ENCODE assay signal across 9 cellular contexts in the genomic region with DNA sequence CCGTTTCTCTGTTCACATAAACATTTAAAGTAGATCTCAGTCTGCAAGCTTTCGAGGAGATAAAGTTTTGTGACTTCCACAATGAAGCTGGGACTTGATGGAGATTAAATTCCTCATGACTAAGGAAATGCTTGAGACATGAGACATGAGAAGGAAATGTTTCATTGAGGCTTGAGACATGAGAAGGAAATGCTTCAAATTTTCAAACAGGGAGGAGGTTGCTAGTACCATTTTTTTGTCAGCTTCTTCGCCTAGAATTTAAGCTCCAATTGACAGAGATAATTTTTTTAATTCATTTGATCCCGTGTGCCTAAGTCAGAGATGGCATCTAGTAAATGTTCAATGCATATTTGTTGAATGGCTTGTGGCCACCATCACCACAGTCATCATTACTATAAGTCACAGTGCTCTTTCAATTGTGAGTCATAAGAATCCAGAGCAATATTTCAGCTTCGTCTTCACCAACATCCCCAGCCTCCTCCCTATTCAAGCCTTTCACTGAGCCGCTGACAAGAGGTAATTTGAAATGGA. TPM values are rescaled to one million over a fixed set of nuclear protein-coding genes. Genes with fewer than 3 reads are reported as not detected.
DNase-seq lines count a peak whose midpoint lies in the region; ATAC-seq and TF ChIP-seq lines count a peak whose summit lies in the region.
"Had no signal": no experiment of that assay in that cellular context is flagged by ENCODE, and none has a peak within 500 bp of the region (broad histone marks: within the 10 kb centered on the region; RNA-seq: fewer than 3 reads in every experiment).

No MANE protein-coding gene starts in this region.

- H3K36me3 ChIP-seq in skeletal muscle satellite cell (ENCODE audit: insufficient read depth, low read length) (no peaks in the 10 kb centered on the region), esophagus squamous epithelium (no peaks in the 10 kb centered on the region)
- H3K36me3 ChIP-seq: BLaER1 treated with 17β-estradiol and CSF1 and Interleukin-3, amounts not matched to agents 10 nM and 100 nM had no signal

- no peaks in the 10 kb centered on the region for H3K36me3 Mint-ChIP-seq in activated T-cell treated with anti-CD3 and anti-CD28 coated beads, Interleukin-2, amount 50 U/mL, for 4 hours (ENCODE audit: insufficient read depth)
- no peaks in the 10 kb centered on the region for H3K36me3 Mint-ChIP-seq in activated T-cell treated with anti-CD3 and anti-CD28 coated beads, Interleukin-2, amount 50 U/mL, for 24 hours (ENCODE audit: low read depth)
- H3K36me3 Mint-ChIP-seq in T-helper 17 cell (ENCODE audit: low read depth) (peaks cover 4% of the 10 kb centered on the region), natural killer cell (no peaks in the 10 kb centered on the region)

- peak overlapping the region; percentile 94 for H3K4me2 ChIP-seq in skeletal muscle satellite cell (ENCODE audit: low read length)

- H3K4me3 ChIP-seq in skeletal muscle satellite cell (ENCODE audit: low read length) (peak overlapping the region; percentile 68), esophagus squamous epithelium (no peak overlapping the region)

- no peaks in the 10 kb centered on the region for H3K9me3 Mint-ChIP-seq in activated T-cell treated with anti-CD3 and anti-CD28 coated beads, Interleukin-2, amount 50 U/mL, for 4 hours
- H3K9me3 Mint-ChIP-seq in activated T-cell treated with anti-CD3 and anti-CD28 coated beads, Interleukin-2, amount 50 U/mL, for 24 hours: no peaks in the 10 kb centered on the region
- H3K9me3 Mint-ChIP-seq in natural killer cell: no peaks in the 10 kb centered on the region

- H3K27me3 Mint-ChIP-seq in activated T-cell treated with anti-CD3 and anti-CD28 coated beads, Interleukin-2, amount 50 U/mL, for 4 hours (ENCODE audit: low read depth): peaks cover 50% of the 10 kb centered on the region
- H3K27me3 Mint-ChIP-seq in activated T-cell treated with anti-CD3 and anti-CD28 coated beads, Interleukin-2, amount 50 U/mL, for 24 hours: peaks cover 51% of the 10 kb centered on the region
- H3K27me3 Mint-ChIP-seq in T-helper 17 cell: peaks cover 56% of the 10 kb centered on the region
- peaks cover 45 to 64% of the 10 kb centered on the region in 2 donors for H3K27me3 Mint-ChIP-seq in natural killer cell (ENCODE audit: low read depth in 2 of 2)

- no peak for DNase-seq in activated T-cell treated with anti-CD3 and anti-CD28 coated beads, Interleukin-2, amount 50 U/mL, for 4 hours
- no peak for DNase-seq in activated T-cell treated with anti-CD3 and anti-CD28 coated beads, Interleukin-2, amount 50 U/mL, for 24 hours
- DNase-seq in T-helper 17 cell: no peak
- DNase-seq in fibroblast of the conjunctiva (ENCODE audit: low read depth): peak; percentile 38
- DNase-seq in natural killer cell: no peak
- no peak for DNase-seq in amygdala (lab: John Stamatoyannopoulos, UW)
- DNase-seq in esophagus squamous epithelium (lab: John Stamatoyannopoulos, UW): no peak

- intact Hi-C loops in natural killer cell (cut with micrococcal nuclease): no loop called here
- intact Hi-C loops in esophagus squamous epithelium (cut with DNase I): no loop called here

- TF ChIP-seq CTCF in natural killer cell (IDR thresholded peaks at IDR 0.05) (no peak), esophagus squamous epithelium (IDR thresholded peaks at IDR 0.05) (no peak)

- WGBS in esophagus squamous epithelium, 2 donors: 16 to 21% methylated on average over 6 of the region's 6 CpGs

- H3K27ac Mint-ChIP-seq in activated T-cell treated with anti-CD3 and anti-CD28 coated beads, Interleukin-2, amount 50 U/mL, for 24 hours: no peak overlapping the region
- no peak overlapping the region for H3K27ac Mint-ChIP-seq in T-helper 17 cell
- H3K27ac Mint-ChIP-seq in natural killer cell: no peak overlapping the region

- no peak overlapping the region for H3K4me3 Mint-ChIP-seq in activated T-cell treated with anti-CD3 and anti-CD28 coated beads, Interleukin-2, amount 50 U/mL, for 4 hours
- H3K4me3 Mint-ChIP-seq in activated T-cell treated with anti-CD3 and anti-CD28 coated beads, Interleukin-2, amount 50 U/mL, for 24 hours: no peak overlapping the region
- H3K4me3 Mint-ChIP-seq in T-helper 17 cell (peak overlapping the region; percentile 84), natural killer cell (no peak overlapping the region)

- no peak overlapping the region for H3K27ac ChIP-seq in esophagus squamous epithelium
- H3K27ac ChIP-seq: BLaER1 treated with 17β-estradiol and CSF1 and Interleukin-3, amounts not matched to agents 10 nM and 100 nM had no signal

- peaks cover 49% of the 10 kb centered on the region for H3K4me1 ChIP-seq in skeletal muscle satellite cell (ENCODE audit: control insufficient read depth, insufficient read depth, low read length)
- H3K4me1 ChIP-seq in esophagus squamous epithelium: peaks cover 9 to 17% (median 11%) of the 10 kb centered on the region in 3 donors

- H3K4me1 Mint-ChIP-seq in activated T-cell treated with anti-CD3 and anti-CD28 coated beads, Interleukin-2, amount 50 U/mL, for 4 hours (ENCODE audit: low read depth): peaks cover 16% of the 10 kb centered on the region
- peaks cover 24% of the 10 kb centered on the region for H3K4me1 Mint-ChIP-seq in activated T-cell treated with anti-CD3 and anti-CD28 coated beads, Interleukin-2, amount 50 U/mL, for 24 hours (ENCODE audit: low read depth)
- H3K4me1 Mint-ChIP-seq in T-helper 17 cell (peaks cover 11% of the 10 kb centered on the region), natural killer cell (peaks cover 8 to 21% of the 10 kb centered on the region in 2 donors)

- H3K27me3 ChIP-seq in skeletal muscle satellite cell (ENCODE audit: control insufficient read depth, insufficient read depth, low read length): no peaks in the 10 kb centered on the region
- H3K27me3 ChIP-seq in esophagus squamous epithelium: peaks cover 10 to 78% (median 21%) of the 10 kb centered on the region in 4 donors

- TF ChIP-seq POLR2A in esophagus squamous epithelium (IDR thresholded peaks at IDR 0.05): no peak

- peak; percentile 51 to 59 for ATAC-seq in activated T-cell treated with anti-CD3 and anti-CD28 coated beads, Interleukin-2, amount 50 U/mL, for 4 hours
- ATAC-seq in T-helper 17 cell (no peak), natural killer cell (no peak)

- H3K9ac ChIP-seq in skeletal muscle satellite cell (ENCODE audit: low read depth, low read length): peak overlapping the region; percentile 77
- H3K9ac ChIP-seq: BLaER1 treated with 17β-estradiol and CSF1 and Interleukin-3, amounts not matched to agents 10 nM and 100 nM had no signal

- peaks cover 2% of the 10 kb centered on the region for H3K9me3 ChIP-seq in T-helper 17 cell (ENCODE audit: control insufficient read depth, low read length, poor library complexity, severe bottlenecking)
- H3K9me3 ChIP-seq in skeletal muscle satellite cell (replicated peaks; ENCODE audit: low read length): no peaks in the 10 kb centered on the region
- H3K9me3 ChIP-seq in esophagus squamous epithelium: no peaks in the 10 kb centered on the region

RNA-seq across cellular contexts. Expression of gene MARCHF4, which starts 0.5 kb away (rescaled TPM):
- not detected for total RNA-seq in activated T-cell treated with anti-CD3 and anti-CD28 coated beads, Interleukin-2, amount 50 U/mL, for 4 hours
- total RNA-seq in T-helper 17 cell: not detected
- 1.3 and 2.0 TPM in 2 replicates for total RNA-seq in skeletal muscle satellite cell (2012; rRNA removed)
- total RNA-seq in natural killer cell: not detected
- total RNA-seq in esophagus squamous epithelium: not detected

RNA-seq across cellular contexts. Expression of gene SMARCAL1, which starts 39.5 kb away (rescaled TPM):
- total RNA-seq in activated T-cell treated with anti-CD3 and anti-CD28 coated beads, Interleukin-2, amount 50 U/mL, for 4 hours: 10 to 100 TPM; 18.2 to 21.9 (median 19.9) TPM
- total RNA-seq in T-helper 17 cell: 10 to 100 TPM; 14.0 to 15.0 TPM
- total RNA-seq in skeletal muscle satellite cell (2012; rRNA removed): 8.6 and 14.2 TPM in 2 replicates
- 10 to 100 TPM; 18.7 to 25.6 (median 22.8) TPM for total RNA-seq in natural killer cell
- total RNA-seq in esophagus squamous epithelium: 10 to 100 TPM; 10.3 to 27.1 (median 18.1) TPM

Comparison
In these comparisons a context has a peak if more than half of its experiments do, and no peak if none do; other contexts are left out.
1. ATAC-seq: peak in activated T-cell treated with anti-CD3 and anti-CD28 coated beads, Interleukin-2, amount 50 U/mL, for 4 hours (2 of 2); none in T-helper 17 cell (single experiment) and natural killer cell (0 of 3).